ENCODE assay signal across 10 cellular contexts in the genomic region with DNA sequence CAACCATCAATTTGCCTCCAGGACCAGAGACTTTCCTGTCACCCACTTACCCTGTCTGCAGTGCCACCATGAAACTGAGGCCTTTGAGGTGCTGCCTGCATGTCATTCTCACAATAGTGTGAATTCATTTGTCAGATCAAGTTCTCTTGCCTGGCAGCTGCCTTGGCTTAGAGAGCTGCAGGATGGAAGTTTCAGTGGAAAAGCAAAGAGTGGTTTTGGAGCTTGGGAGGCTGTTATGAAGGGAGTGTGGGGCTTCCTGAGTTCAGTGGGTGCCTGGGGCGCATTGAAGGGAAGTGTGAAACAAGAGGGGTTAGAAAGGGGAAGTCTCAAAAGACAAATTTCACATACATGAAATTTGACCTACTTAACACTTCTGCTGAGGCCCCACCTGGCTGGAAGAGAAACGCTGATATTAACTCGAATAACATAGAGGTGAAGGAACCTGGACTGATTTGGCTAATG. TPM values are rescaled to one million over a fixed set of nuclear protein-coding genes. Genes with fewer than 3 reads are reported as not detected.
DNase-seq lines count a peak whose midpoint lies in the region; ATAC-seq and TF ChIP-seq lines count a peak whose summit lies in the region.
"Had no signal": no experiment of that assay in that cellular context is flagged by ENCODE, and none has a peak within 500 bp of the region (broad histone marks: within the 10 kb centered on the region; RNA-seq: fewer than 3 reads in every experiment).

No MANE protein-coding gene starts in this region.

- no peaks in the 10 kb centered on the region for H4K20me1 ChIP-seq in BLaER1 treated with 17β-estradiol and CSF1 and Interleukin-3, amounts not matched to agents 10 nM and 100 nM

- peak; percentile 54 for ATAC-seq in GM19023 (IDR thresholded peaks at IDR 0.05; ENCODE audit: unreplicated experiment)
- ATAC-seq in HG03460 (IDR thresholded peaks at IDR 0.05; ENCODE audit: unreplicated experiment): peak; percentile 45
- ATAC-seq in activated naive CD4-positive, alpha-beta T cell treated with anti-CD3 and anti-CD28 coated beads, Interleukin-2, amount 50 U/mL, for 72 hours: no peak
- no peak for ATAC-seq in GM21367 (IDR thresholded peaks at IDR 0.05; ENCODE audit: unreplicated experiment)

- peaks cover 52% of the 10 kb centered on the region for H3K4me1 Mint-ChIP-seq in Caco-2 (ENCODE audit: low read depth, unreplicated experiment)

- peaks cover 0 to 6% of the 10 kb centered on the region in 2 donors for H3K36me3 Mint-ChIP-seq in activated naive CD4-positive, alpha-beta T cell treated with anti-CD3 and anti-CD28 coated beads, Interleukin-2, amount 50 U/mL, for 72 hours
- peaks cover 9% of the 10 kb centered on the region for H3K36me3 Mint-ChIP-seq in Caco-2 (ENCODE audit: insufficient read depth, unreplicated experiment)

- no peaks in the 10 kb centered on the region for H3K27me3 ChIP-seq in BLaER1 treated with 17β-estradiol and CSF1 and Interleukin-3, amounts not matched to agents 10 nM and 100 nM
- H3K27me3 ChIP-seq in Caco-2 (replicated peaks; ENCODE audit: control insufficient read depth, insufficient read depth, low read length): no peaks in the 10 kb centered on the region

- H3K27me3 Mint-ChIP-seq in Caco-2 (ENCODE audit: insufficient read depth, unreplicated experiment): no peaks in the 10 kb centered on the region

- TF ChIP-seq CTCF in Caco-2 (IDR thresholded peaks at IDR 0.05; ENCODE audit: insufficient read depth in 1 of 2, low read depth in 1 of 2, low read length in 1 of 2, severe bottlenecking in 1 of 2, unreplicated experiment in 1 of 2): no peak

- no peak for DNase-seq in activated naive CD4-positive, alpha-beta T cell treated with anti-CD3 and anti-CD28 coated beads, Interleukin-2, amount 50 U/mL, for 72 hours (ENCODE audit: low spot score in 2 of 2)
- DNase-seq in hippocampal formation (lab: John Stamatoyannopoulos, UW) (no peak), Caco-2 (no peak)
- no peak for DNase-seq in stimulated activated CD4-positive, alpha-beta T cell treated with anti-CD3 and anti-CD28 coated beads, Interleukin-4, amount 100 ng/mL, for 24 hours
- DNase-seq: DMS53, NCI-H748 treated with DMSO at 0.1 percent for 48 hours had no signal

- no peaks in the 10 kb centered on the region for H3K36me3 ChIP-seq in BLaER1 treated with 17β-estradiol and CSF1 and Interleukin-3, amounts not matched to agents 10 nM and 100 nM
- no peaks in the 10 kb centered on the region for H3K36me3 ChIP-seq in Caco-2 (ENCODE audit: control insufficient read depth, insufficient read depth, low read length)

- H3K4me1 ChIP-seq in BLaER1 treated with 17β-estradiol and CSF1 and Interleukin-3, amounts not matched to agents 10 nM and 100 nM: peaks cover 40 to 49% (median 44%) of the 10 kb centered on the region in 10 experiments
- peaks cover 48% of the 10 kb centered on the region for H3K4me1 ChIP-seq in Caco-2

- BruUV-seq in Caco-2 (replicated peaks; lab: Mats Ljungman, UMichigan): no TSS peak

- no peak overlapping the region for H3K4me3 Mint-ChIP-seq in Caco-2 (ENCODE audit: unreplicated experiment)

- intact Hi-C loops in Caco-2 (cut with micrococcal nuclease; ENCODE audit: unreplicated experiment): no loop called here

- no peaks in the 10 kb centered on the region for H3K9me3 Mint-ChIP-seq in activated naive CD4-positive, alpha-beta T cell treated with anti-CD3 and anti-CD28 coated beads, Interleukin-2, amount 50 U/mL, for 72 hours
- no peaks in the 10 kb centered on the region for H3K9me3 Mint-ChIP-seq in Caco-2 (ENCODE audit: unreplicated experiment)

- CTCF ChIA-PET in Caco-2 (lab: Charles Lee): no interaction called here

- H3K27ac ChIP-seq in BLaER1 treated with 17β-estradiol and CSF1 and Interleukin-3, amounts not matched to agents 10 nM and 100 nM: peak overlapping the region in 9 of 11 experiments; percentile 3 to 90 (median 85); a peak in 16 of 22 replicates

- H3K27ac Mint-ChIP-seq in activated naive CD4-positive, alpha-beta T cell treated with anti-CD3 and anti-CD28 coated beads, Interleukin-2, amount 50 U/mL, for 72 hours: peak overlapping the region; percentile 1 to 72
- H3K27ac Mint-ChIP-seq in Caco-2 (ENCODE audit: unreplicated experiment): no peak overlapping the region

- H3K9ac ChIP-seq in BLaER1 treated with 17β-estradiol and CSF1 and Interleukin-3, amounts not matched to agents 10 nM and 100 nM: peak overlapping the region in 6 of 11 experiments; percentile 22 to 78 (median 46); a peak in 10 of 22 replicates

- no peak overlapping the region for H3K4me3 ChIP-seq in BLaER1 treated with 17β-estradiol and CSF1 and Interleukin-3, amounts not matched to agents 10 nM and 100 nM
- no peak overlapping the region for H3K4me3 ChIP-seq in Caco-2 (ENCODE audit: low read depth, low read length)

- peak overlapping the region; percentile 75 to 96 (median 92) for H3K4me2 ChIP-seq in BLaER1 treated with 17β-estradiol and CSF1 and Interleukin-3, amounts not matched to agents 10 nM and 100 nM

- no peaks in the 10 kb centered on the region for H3K9me3 ChIP-seq in BLaER1 treated with 17β-estradiol and CSF1 and Interleukin-3, amounts not matched to agents 10 nM and 100 nM (replicated peaks in 1 of 11)
- no peaks in the 10 kb centered on the region for H3K9me3 ChIP-seq in Caco-2

- POLR2A ChIA-PET in Caco-2 (lab: Charles Lee): no interaction called here

RNA-seq across cellular contexts. Expression of a gene that starts 7.9 kb away (rescaled TPM):
- 10 to 100 TPM; 67.0 to 88.2 TPM for total RNA-seq in activated naive CD4-positive, alpha-beta T cell treated with anti-CD3 and anti-CD28 coated beads, Interleukin-2, amount 50 U/mL, for 72 hours
- 126 and 159 TPM in 2 replicates for total RNA-seq in Caco-2 (2022)

Comparison
In these comparisons a context has a peak if more than half of its experiments do, and no peak if none do; other contexts are left out.
1. ATAC-seq: peak in GM19023 (single experiment) and HG03460 (single experiment); none in activated naive CD4-positive, alpha-beta T cell treated with anti-CD3 and anti-CD28 coated beads, Interleukin-2, amount 50 U/mL, for 72 hours (0 of 2) and GM21367 (single experiment).